Comparison of ENCODE assay signal across 8 cellular contexts in genomic region chr6:29737707-29738630, GRCh38. TPM values are rescaled to one million over a fixed set of nuclear protein-coding genes. Genes with fewer than 3 reads are reported as not detected.
A peak's percentile ranks its signal among the peaks of the same experiment; 100 is the strongest.
DNase-seq lines count a peak whose midpoint lies in the region; FAIRE-seq and TF ChIP-seq lines count a peak whose summit lies in the region.

No MANE protein-coding gene starts in this region.

- TF ChIP-seq POLR2A in GM12892 (IDR thresholded peaks at IDR 0.05; ENCODE audit: low read depth, low read length) (no peak), lower leg skin (IDR thresholded peaks at IDR 0.05) (no peak)

- H3K27me3 ChIP-seq in A673 (replicated peaks; ENCODE audit: insufficient read depth, low read depth, low read length, poor library complexity) (peaks cover 16% of the 10 kb centered on the region), colonic mucosa (no peaks in the 10 kb centered on the region)

- H3K27ac ChIP-seq in A673 (ENCODE audit: low read depth, low read length, poor library complexity, severe bottlenecking) (no peak overlapping the region), colonic mucosa (no peak overlapping the region)

- intact Hi-C loops in A673 (cut with micrococcal nuclease; ENCODE audit: unreplicated experiment): loop anchor here (2.0 to 10.0 kb wide), 2 partner anchors 97 to 277 kb away; no protein-coding TSS in a partner anchor
- intact Hi-C loops in colonic mucosa (cut with DNase I): loop anchor here (2.0 kb wide), 1 partner anchor 97 kb away; no protein-coding TSS in a partner anchor
- intact Hi-C loops in lower leg skin (cut with DNase I; ENCODE audit: low total_unique reads): no loop called here

- peak; percentile 90 for FAIRE-seq in GM12892 (lab: Jason Lieb, UNC)

- BruUV-seq in A673 (replicated peaks; lab: Mats Ljungman, UMichigan): no TSS peak

- DNase-seq in A673 (ENCODE audit: low spot score): peak; percentile 50
- DNase-seq in GM12892 (ENCODE audit: insufficient read length): peak; percentile 35
- DNase-seq in NCI-H2029 treated with DMSO at 0.1 percent for 48 hours (lab: John Stamatoyannopoulos, UW): peak; percentile 23
- DNase-seq in activated CD4-positive, alpha-beta T cell treated with anti-CD3 and anti-CD28 coated beads for 48 hours: peak; percentile 77
- DNase-seq in colonic mucosa: peak; percentile 84
- DNase-seq in lower leg skin (ENCODE audit: low spot score in 2 of 2): peak; percentile 55 to 85
- peak; percentile 46 for DNase-seq in stimulated activated CD8-positive, alpha-beta memory T cell treated with anti-CD3 and anti-CD28 coated beads, Interleukin-15, amount 100 ng/mL, for 1 hour (ENCODE audit: low read depth)
- no peak for DNase-seq in NCI-H2107 (lab: John Stamatoyannopoulos, UW)

- WGBS in lower leg skin, 2 donors: 48 to 51% methylated on average over 9 of the region's 9 CpGs

- TF ChIP-seq CTCF in A673 (conservative IDR thresholded peaks at IDR 0.05; ENCODE audit: low read depth, low read length): peak; percentile 69
- TF ChIP-seq CTCF in colonic mucosa (IDR thresholded peaks at IDR 0.05): peak; percentile 49
- TF ChIP-seq CTCF in lower leg skin (IDR thresholded peaks at IDR 0.05): peak in 1 of 3 donors; percentile 43

- H3K4me1 ChIP-seq in A673 (ENCODE audit: insufficient read depth, low read length, poor library complexity, severe bottlenecking) (no peaks in the 10 kb centered on the region), colonic mucosa (no peaks in the 10 kb centered on the region)

- POLR2A ChIA-PET in A673 (lab: Charles Lee; ENCODE audit: low non-redundant PET): no interaction called here

- H3K4me3 ChIP-seq in A673 (ENCODE audit: low read depth, low read length, poor library complexity, severe bottlenecking) (no peak overlapping the region), colonic mucosa (no peak overlapping the region), lower leg skin (ENCODE audit: low read depth, poor library complexity, severe bottlenecking) (no peak overlapping the region)

- H3K9me3 ChIP-seq in A673 (ENCODE audit: low read depth, low read length, poor library complexity, severe bottlenecking): no peaks in the 10 kb centered on the region
- H3K9me3 ChIP-seq in colonic mucosa: no peaks in the 10 kb centered on the region

- CTCF ChIA-PET in A673 (lab: Charles Lee): interaction anchor here (0.6 to 1.0 kb wide), 3 partner anchors 11 to 97 kb away, joined by 3 to 10 read pairs (median 4); no protein-coding TSS in a partner anchor

- no peak overlapping the region for H3K9ac ChIP-seq in colonic mucosa (ENCODE audit: low read depth in 2 of 2, low read length in 2 of 2)

- H3K36me3 ChIP-seq in A673 (ENCODE audit: insufficient read depth, low read length, poor library complexity, severe bottlenecking) (no peaks in the 10 kb centered on the region), colonic mucosa (no peaks in the 10 kb centered on the region)

RNA-seq across cellular contexts. Expression of gene HLA-F, which starts 14.7 kb away (rescaled TPM):
- total RNA-seq in A673 (2021) (0.68 TPM in 1 of 2 replicates, not detected in the other), colonic mucosa (100 to 1,000 TPM in 1 of 2 donors, 10 to 100 TPM in 1; 58.8 to 201 TPM), lower leg skin (10 to 100 TPM; 65.9 to 97.8 (median 92.9) TPM)
- 413 TPM for polyA plus RNA-seq in GM12892 (2012; ENCODE audit: missing spikeins)

RNA-seq across cellular contexts. Expression of gene ZFP57, which starts 57.0 kb away (rescaled TPM):
- total RNA-seq in A673 (2021) (not detected in 2 replicates), colonic mucosa (not detected), lower leg skin (1 to 10 TPM in 2 of 4 donors, under 1 TPM in 2; 0.15 to 4.8 (median 2.4) TPM)
- not detected for polyA plus RNA-seq in GM12892 (2012; ENCODE audit: missing spikeins)

Comparison
In these comparisons a context has a peak if more than half of its experiments do, and no peak if none do; other contexts are left out.
1. RNA of gene HLA-F, which starts 14.7 kb away (total RNA-seq): 58.8 to 201 TPM in colonic mucosa and 65.9 to 97.8 TPM in lower leg skin; 0.68 TPM in A673; every median in the first group is over 10 times any median in the second.